ENCODE assay signal across 12 cellular contexts in genomic region chr15:73485845-73486379, GRCh38. TPM values are rescaled to one million over a fixed set of nuclear protein-coding genes. Genes with fewer than 3 reads are reported as not detected.
DNase-seq lines count a peak whose midpoint lies in the region; ATAC-seq and TF ChIP-seq lines count a peak whose summit lies in the region.
"Not testable (repeated sequence)": the region's sequence is repeated elsewhere in the genome, so short reads cannot be mapped to it uniquely, and the experiment has no call there.
"Had no signal": no experiment of that assay in that cellular context is flagged by ENCODE, and none has a peak within 500 bp of the region (broad histone marks: within the 10 kb centered on the region; RNA-seq: fewer than 3 reads in every experiment).

No MANE protein-coding gene starts in this region.

- not testable (repeated sequence) for BruUV-seq in MCF 10A (replicated peaks; lab: Mats Ljungman, UMichigan)

- H3K4me1 Mint-ChIP-seq in MCF 10A (ENCODE audit: insufficient read depth, unreplicated experiment), result not testable (repeated sequence)

- intact Hi-C loops in MCF 10A (cut with micrococcal nuclease), result loop anchor here (1.0 kb wide), 1 partner anchor 49 kb away; no protein-coding TSS in a partner anchor

- TF ChIP-seq CTCF in AG09309 (IDR thresholded peaks at IDR 0.05; ENCODE audit: control insufficient read depth, insufficient read depth, low read depth, low read length, missing control alignments); RWPE2 (IDR thresholded peaks at IDR 0.05; ENCODE audit: poor library complexity, severe bottlenecking); MCF 10A (IDR thresholded peaks at IDR 0.05; ENCODE audit: unreplicated experiment); fibroblast of mammary gland (conservative IDR thresholded peaks at IDR 0.05; ENCODE audit: control insufficient read depth, insufficient read depth, low read depth, low read length): not testable (repeated sequence)

- CTCF ChIA-PET in MCF 10A (lab: Yijun Ruan, JAX), result interaction anchor here (0.6 to 0.7 kb wide), 3 partner anchors 16 to 250 kb away, joined by 3 read pairs; no protein-coding TSS in a partner anchor

- peak; percentile 25 for DNase-seq in AG09309 (ENCODE audit: low read depth)
- peak; percentile 45 for DNase-seq in HCEC 1CT
- DNase-seq in MV-4-11 (lab: John Stamatoyannopoulos, UW), result peak; percentile 43
- not testable (repeated sequence) for DNase-seq in RWPE2 (ENCODE audit: low spot score); left lobe of liver (ENCODE audit: low spot score)
- peak; percentile 68 for DNase-seq in MCF 10A (ENCODE audit: unreplicated experiment)
- DNase-seq in fibroblast of mammary gland (ENCODE audit: low read depth), result peak; percentile 49
- peak; percentile 1 for DNase-seq in skeletal muscle cell (ENCODE audit: low read depth)

- H3K27ac ChIP-seq in RWPE2 (ENCODE audit: poor library complexity, severe bottlenecking), result not testable (repeated sequence)

- H3K9me3 Mint-ChIP-seq in MCF 10A (ENCODE audit: unreplicated experiment), result not testable (repeated sequence)

- ATAC-seq in RWPE2 (ENCODE audit: low read depth) (peak; percentile 73), left lobe of liver (peak; percentile 72)

- POLR2A ChIA-PET in MCF 10A (lab: Yijun Ruan, JAX), result interaction anchor here (0.5 to 1.4 kb wide), 4 partner anchors 9 to 1482 kb away, joined by 3 to 8 read pairs (median 3); no protein-coding TSS in a partner anchor

- not testable (repeated sequence) for H3K27ac Mint-ChIP-seq in MCF 10A (ENCODE audit: low read depth, unreplicated experiment)

- not testable (repeated sequence) for H3K4me1 ChIP-seq in RWPE2 (ENCODE audit: insufficient read depth, poor library complexity, severe bottlenecking)

- not testable (repeated sequence) for H3K9me3 ChIP-seq in RWPE2 (ENCODE audit: severe bottlenecking)

- not testable (repeated sequence) for H3K4me3 ChIP-seq in AG09309 (ENCODE audit: control insufficient read depth, low read depth, low read length); RWPE2 (ENCODE audit: severe bottlenecking); fibroblast of mammary gland (ENCODE audit: control insufficient read depth, low read depth, low read length); skeletal muscle cell (ENCODE audit: low read depth, low read length)

- H3K36me3 ChIP-seq in RWPE2 (ENCODE audit: low read depth), result not testable (repeated sequence)

- not testable (repeated sequence) for H3K4me3 Mint-ChIP-seq in MCF 10A (ENCODE audit: unreplicated experiment)

- H3K27me3 Mint-ChIP-seq in MCF 10A (ENCODE audit: insufficient read depth, unreplicated experiment), result not testable (repeated sequence)

- not testable (repeated sequence) for H3K27me3 ChIP-seq in RWPE2 (ENCODE audit: insufficient read depth, poor library complexity, severe bottlenecking)

- H3K36me3 Mint-ChIP-seq in MCF 10A (ENCODE audit: insufficient read depth, unreplicated experiment), result not testable (repeated sequence)

RNA-seq across cellular contexts. Expression of gene REC114, which starts 42.9 kb away (rescaled TPM):
- total RNA-seq in MCF 10A (2022), result not detected in 2 replicates
- not detected for total RNA-seq in left lobe of liver
- total RNA-seq: A172; Calu3; CD8-positive, alpha-beta T cell; RPMI7951 had no signal
